Comparison of ENCODE assay signal across 22 cellular contexts in the genomic region with DNA sequence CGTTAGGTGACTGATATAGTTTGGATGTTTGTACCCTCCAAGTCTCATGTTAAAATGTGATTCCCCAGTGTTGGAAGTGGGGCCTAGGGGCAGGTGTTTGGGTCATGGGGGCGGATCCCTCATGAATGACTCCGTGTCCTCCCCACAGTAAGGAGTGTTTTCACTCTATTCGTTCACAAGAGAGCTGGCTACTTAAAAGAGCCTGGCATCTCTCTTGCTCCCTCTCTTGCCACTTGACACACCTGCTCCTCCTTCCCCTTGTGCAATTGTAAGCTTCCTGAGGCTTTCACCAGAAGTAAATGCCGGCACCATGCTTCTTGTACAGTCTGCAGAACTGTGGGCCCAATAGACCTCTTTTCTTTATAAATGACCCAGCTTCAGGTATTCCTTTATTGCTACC. TPM values are rescaled to one million over a fixed set of nuclear protein-coding genes. Genes with fewer than 3 reads are reported as not detected.
"Had no signal": no experiment of that assay in that cellular context is flagged by ENCODE, and none has a peak within 500 bp of the region (broad histone marks: within the 10 kb centered on the region; RNA-seq: fewer than 3 reads in every experiment).

No MANE protein-coding gene starts in this region.

- H3K4me3 Mint-ChIP-seq: activated CD4-positive, alpha-beta memory T cell treated with anti-CD3 and anti-CD28 coated beads for 36 hours; activated CD4-positive, alpha-beta T cell treated with anti-CD3 and anti-CD28 coated beads, Interleukin-2, amount 10 ng/mL, durations not matched to agents 7 days and 5 days; activated naive CD4-positive, alpha-beta T cell treated with anti-CD3 and anti-CD28 coated beads for 36 hours; activated naive CD8-positive, alpha-beta T cell had no signal

- H3K9me3 Mint-ChIP-seq: activated CD4-positive, alpha-beta memory T cell treated with anti-CD3 and anti-CD28 coated beads for 36 hours; activated CD4-positive, alpha-beta T cell treated with anti-CD3 and anti-CD28 coated beads, Interleukin-2, amount 10 ng/mL, durations not matched to agents 7 days and 5 days; IgD-negative memory B cell had no signal

- H3K27ac Mint-ChIP-seq: activated CD4-positive, alpha-beta memory T cell treated with anti-CD3 and anti-CD28 coated beads for 36 hours; activated CD4-positive, alpha-beta T cell treated with anti-CD3 and anti-CD28 coated beads, Interleukin-2, amount 10 ng/mL, durations not matched to agents 7 days and 5 days; activated naive CD4-positive, alpha-beta T cell treated with anti-CD3 and anti-CD28 coated beads for 36 hours; activated naive CD8-positive, alpha-beta T cell; IgD-negative memory B cell had no signal

- H3K36me3 Mint-ChIP-seq: activated naive CD8-positive, alpha-beta T cell had no signal

- DNase-seq: activated CD4-positive, alpha-beta T cell treated with anti-CD3 and anti-CD28 coated beads, Interleukin-2, amount 10 ng/mL, durations not matched to agents 7 days and 5 days; activated CD4-positive, CD25-positive, alpha-beta regulatory T cell; activated gamma-delta T cell; activated naive CD4-positive, alpha-beta T cell treated with anti-CD3 and anti-CD28 coated beads for 36 hours; amygdala; caudate nucleus; KG1; NCI-H1048; NCI-H146; NCI-H187 treated with DMSO at 0.1 percent for 48 hours; NCI-H2081 treated with DMSO at 0.1 percent for 48 hours; NCI-H2171 treated with DMSO at 0.1 percent for 48 hours; NCI-H226; NCI-H510A; NCI-H526 treated with DMSO at 0.1 percent for 48 hours; NCI-H82; SIG-M5; T-helper 2 cell had no signal

- H3K27ac ChIP-seq: VCaP had no signal

- H3K27me3 Mint-ChIP-seq: activated CD4-positive, alpha-beta memory T cell treated with anti-CD3 and anti-CD28 coated beads for 36 hours; activated naive CD8-positive, alpha-beta T cell; IgD-negative memory B cell had no signal

RNA-seq across cellular contexts. Expression of a gene that starts 16.3 kb away (rescaled TPM):
- polyA plus RNA-seq: IgD-negative memory B cell had no signal
